In genomic region chr1:203592156-203592555, GRCh38 we compare ENCODE assay signal across 10 cellular contexts. TPM values are rescaled to one million over a fixed set of nuclear protein-coding genes. Genes with fewer than 3 reads are reported as not detected.
DNase-seq lines count a peak whose midpoint lies in the region; ATAC-seq and TF ChIP-seq lines count a peak whose summit lies in the region.
"Had no signal": no experiment of that assay in that cellular context is flagged by ENCODE, and none has a peak within 500 bp of the region (broad histone marks: within the 10 kb centered on the region; RNA-seq: fewer than 3 reads in every experiment).

No MANE protein-coding gene starts in this region.

- H3K4me1 ChIP-seq in mesodermal cell (ENCODE audit: control insufficient read depth, insufficient read depth, low read length, poor library complexity, severe bottlenecking) (peaks cover 50% of the 10 kb centered on the region), testis (peaks cover 7% of the 10 kb centered on the region), Caco-2 (no peaks in the 10 kb centered on the region; the same call in 1 of the 2 replicates)

- POLR2A ChIA-PET in Caco-2 (lab: Charles Lee): no interaction called here

- TF ChIP-seq CTCF in testis (IDR thresholded peaks at IDR 0.05) (no peak), Caco-2 (IDR thresholded peaks at IDR 0.05; ENCODE audit: insufficient read depth in 1 of 2, low read depth in 1 of 2, low read length in 1 of 2, severe bottlenecking in 1 of 2, unreplicated experiment in 1 of 2) (no peak)

- H3K27ac Mint-ChIP-seq in activated T-cell treated with anti-CD3 and anti-CD28 coated beads, Interleukin-2, amount 50 U/mL, for 72 hours: peak overlapping the region; percentile 25
- H3K27ac Mint-ChIP-seq in Caco-2 (ENCODE audit: unreplicated experiment): no peak overlapping the region

- no peak for ATAC-seq in activated T-cell treated with anti-CD3 and anti-CD28 coated beads, Interleukin-2, amount 50 U/mL, for 72 hours (replicated peaks in 1 of 2)

- H3K36me3 ChIP-seq in mesodermal cell (ENCODE audit: control insufficient read depth, insufficient read depth, low read length): no peaks in the 10 kb centered on the region
- no peaks in the 10 kb centered on the region for H3K36me3 ChIP-seq in testis (ENCODE audit: low read depth, missing control alignments)
- H3K36me3 ChIP-seq in Caco-2 (ENCODE audit: control insufficient read depth, insufficient read depth, low read length): no peaks in the 10 kb centered on the region

- H3K4me3 ChIP-seq in mesodermal cell (ENCODE audit: extremely low read depth, insufficient read depth, low read length, poor library complexity, severe bottlenecking) (no peak overlapping the region), testis (no peak overlapping the region), Caco-2 (ENCODE audit: low read depth, low read length) (no peak overlapping the region)

- H3K36me3 Mint-ChIP-seq in activated T-cell treated with anti-CD3 and anti-CD28 coated beads, Interleukin-2, amount 50 U/mL, for 72 hours (ENCODE audit: insufficient read depth in 2 of 2): no peaks in the 10 kb centered on the region
- H3K36me3 Mint-ChIP-seq in Caco-2 (ENCODE audit: insufficient read depth, unreplicated experiment): no peaks in the 10 kb centered on the region

- no peaks in the 10 kb centered on the region for H3K9me3 Mint-ChIP-seq in activated T-cell treated with anti-CD3 and anti-CD28 coated beads, Interleukin-2, amount 50 U/mL, for 72 hours
- H3K9me3 Mint-ChIP-seq in Caco-2 (ENCODE audit: unreplicated experiment): no peaks in the 10 kb centered on the region

- H3K27me3 Mint-ChIP-seq in activated T-cell treated with anti-CD3 and anti-CD28 coated beads, Interleukin-2, amount 50 U/mL, for 72 hours (ENCODE audit: low read depth): no peaks in the 10 kb centered on the region
- no peaks in the 10 kb centered on the region for H3K27me3 Mint-ChIP-seq in Caco-2 (ENCODE audit: insufficient read depth, unreplicated experiment)

- H3K27me3 ChIP-seq in testis: no peaks in the 10 kb centered on the region
- no peaks in the 10 kb centered on the region for H3K27me3 ChIP-seq in Caco-2 (replicated peaks; ENCODE audit: control insufficient read depth, insufficient read depth, low read length)

- 12 to 16% methylated on average over 7 to 8 of the region's 8 CpGs for WGBS in mesodermal cell (ENCODE audit: insufficient coverage in 2 of 2), 2 experiments
- 74 to 91% methylated on average over 6 to 8 of the region's 8 CpGs for whole genome bisulfite sequencing in testis, 2 donors

- no TSS peak for BruUV-seq in Caco-2 (replicated peaks; lab: Mats Ljungman, UMichigan)

- no peak for TF ChIP-seq POLR2A in testis (IDR thresholded peaks at IDR 0.05)

- H3K4me3 Mint-ChIP-seq in activated T-cell treated with anti-CD3 and anti-CD28 coated beads, Interleukin-2, amount 50 U/mL, for 72 hours: no peak overlapping the region
- no peak overlapping the region for H3K4me3 Mint-ChIP-seq in Caco-2 (ENCODE audit: unreplicated experiment)

- H3K9me3 ChIP-seq in mesodermal cell (ENCODE audit: control insufficient read depth, low read length) (no peaks in the 10 kb centered on the region), testis (no peaks in the 10 kb centered on the region), Caco-2 (no peaks in the 10 kb centered on the region)

- intact Hi-C loops in testis (cut with DNase I; ENCODE audit: low total_unique reads) (no loop called here), Caco-2 (cut with micrococcal nuclease; ENCODE audit: unreplicated experiment) (loop anchor here (10.0 kb wide), 1 partner anchor 87 kb away; no protein-coding TSS in a partner anchor)

- H3K27ac ChIP-seq in caudate nucleus (ENCODE audit: low read depth, low read length): no peak overlapping the region
- H3K27ac ChIP-seq in mesodermal cell (ENCODE audit: low read depth, low read length, severe bottlenecking): peak overlapping the region; percentile 90
- H3K27ac ChIP-seq in testis: no peak overlapping the region

- no peak for DNase-seq in activated T-cell treated with anti-CD3 and anti-CD28 coated beads, Interleukin-2, amount 50 U/mL, for 72 hours
- DNase-seq in activated T-cell treated with anti-CD3 and anti-CD28 coated beads, Interleukin-2, amount 50 U/mL, for 1 hour: no peak
- DNase-seq in caudate nucleus (lab: John Stamatoyannopoulos, UW) (peak in 36 of 61 donors; percentile 5 to 50 (median 21)), testis (peak; percentile 72), NOMO-1 (lab: John Stamatoyannopoulos, UW; ENCODE audit: unreplicated experiment in 2 of 2) (no peak), mesenteric fat pad (ENCODE audit: low spot score) (no peak), Caco-2 (no peak)
- DNase-seq: NCI-H1105; stimulated activated CD4-positive, alpha-beta T cell treated with anti-CD3 and anti-CD28 coated beads, Interleukin-4, amount 100 ng/mL, for 1 hour had no signal

- CTCF ChIA-PET in Caco-2 (lab: Charles Lee): interaction anchor here (0.6 to 0.9 kb wide), 3 partner anchors 34 to 732 kb away, joined by 3 to 9 read pairs (median 3); no protein-coding TSS in a partner anchor

- peaks cover 21% of the 10 kb centered on the region for H3K4me1 Mint-ChIP-seq in activated T-cell treated with anti-CD3 and anti-CD28 coated beads, Interleukin-2, amount 50 U/mL, for 72 hours (ENCODE audit: low read depth)
- H3K4me1 Mint-ChIP-seq in Caco-2 (ENCODE audit: low read depth, unreplicated experiment): peaks cover 7% of the 10 kb centered on the region

RNA-seq across cellular contexts. Expression of gene ATP2B4, which starts 34.5 kb away (rescaled TPM):
- total RNA-seq in activated T-cell treated with anti-CD3 and anti-CD28 coated beads, Interleukin-2, amount 50 U/mL, for 72 hours: 10 to 100 TPM; 34.1 to 65.5 TPM
- polyA plus RNA-seq in mesodermal cell (2013, experiment 1 of 2): 84.7 TPM
- 79.8 TPM for polyA plus RNA-seq in mesodermal cell (2013, experiment 2 of 2)
- total RNA-seq in testis (100 to 1,000 TPM; 124 to 125 TPM), mesenteric fat pad (122 TPM), Caco-2 (2022) (13.4 and 14.3 TPM in 2 replicates)
- 124 TPM for polyA plus RNA-seq in testis (ENCODE audit: insufficient read depth, low read depth, low replicate concordance)

Comparison
In these comparisons a context has a peak if more than half of its experiments do, and no peak if none do; other contexts are left out.
1. DNase-seq: peak in caudate nucleus (36 of 61) and testis (single experiment); none in activated T-cell treated with anti-CD3 and anti-CD28 coated beads, Interleukin-2, amount 50 U/mL, for 72 hours (0 of 2), activated T-cell treated with anti-CD3 and anti-CD28 coated beads, Interleukin-2, amount 50 U/mL, for 1 hour (single experiment), NOMO-1 (0 of 2), mesenteric fat pad (single experiment) and Caco-2 (0 of 2).